10 cellular contexts compared by ENCODE assay signal in the genomic region with DNA sequence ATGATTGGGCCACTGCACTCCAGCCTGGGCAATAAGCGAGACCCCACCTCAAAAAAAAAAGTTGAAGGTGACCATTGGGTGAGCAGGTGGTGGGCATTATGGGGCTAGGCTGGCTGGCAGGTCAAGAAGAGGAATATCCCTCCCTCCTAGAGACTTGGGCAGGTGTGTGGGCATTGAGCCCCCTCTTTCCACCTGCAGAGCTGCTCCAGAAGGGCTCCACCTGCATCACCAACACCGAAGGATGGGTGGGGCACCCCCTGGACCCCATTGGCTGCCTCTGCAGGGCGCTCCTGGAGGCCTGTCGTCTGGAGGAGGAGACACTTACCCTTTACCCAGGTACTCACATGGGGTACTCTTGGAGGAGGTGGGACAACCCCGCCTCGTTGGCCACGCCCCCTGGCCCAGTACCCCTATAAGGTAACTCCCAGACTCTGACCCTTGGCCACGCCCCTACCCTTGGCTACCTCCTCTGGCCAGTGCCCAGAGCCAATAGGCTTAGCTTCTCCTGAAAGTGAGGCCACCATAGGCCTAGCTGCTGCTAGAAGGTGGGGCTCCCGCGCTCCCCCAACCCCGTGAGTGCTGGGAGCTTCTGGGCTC. TPM values are rescaled to one million over a fixed set of nuclear protein-coding genes. Genes with fewer than 3 reads are reported as not detected.
A peak's percentile ranks its signal among the peaks of the same experiment; 100 is the strongest.
DNase-seq lines count a peak whose midpoint lies in the region; ATAC-seq and TF ChIP-seq lines count a peak whose summit lies in the region.
"Had no signal": no experiment of that assay in that cellular context is flagged by ENCODE, and none has a peak within 500 bp of the region (broad histone marks: within the 10 kb centered on the region; RNA-seq: fewer than 3 reads in every experiment).

No MANE protein-coding gene starts in this region.

- no peak for TF ChIP-seq POLR2A in GM18505 (IDR thresholded peaks at IDR 0.05; ENCODE audit: borderline replicate concordance, extremely low read depth, insufficient read depth, insufficient read length)

- TF ChIP-seq CTCF in GM13977 (IDR thresholded peaks at IDR 0.05; ENCODE audit: extremely low read depth, insufficient read depth, missing control alignments), result no peak

- no peak overlapping the region for H3K27ac ChIP-seq in naive thymus-derived CD4-positive, alpha-beta T cell (ENCODE audit: low read depth, low read length)

- DNase-seq in GM13977 (ENCODE audit: low spot score), result peak; percentile 74
- peak; percentile 54 for DNase-seq in NCI-H1048 (lab: John Stamatoyannopoulos, UW)
- peak; percentile 59 for DNase-seq in cerebellar cortex (ENCODE audit: low spot score)
- no peak for DNase-seq in naive thymus-derived CD4-positive, alpha-beta T cell
- no peak for DNase-seq in EL
- no peak for DNase-seq in SKM-1 (lab: John Stamatoyannopoulos, UW; ENCODE audit: unreplicated experiment)
- no peak for DNase-seq in NCI-H226
- DNase-seq: NCI-H1694 treated with DMSO at 0.1 percent for 48 hours had no signal

- POLR2A ChIA-PET in naive thymus-derived CD4-positive, alpha-beta T cell (lab: Charles Lee), result no interaction called here

- ATAC-seq in naive thymus-derived CD4-positive, alpha-beta T cell, result peak; percentile 73
- ATAC-seq in GM18505 (IDR thresholded peaks at IDR 0.05; ENCODE audit: unreplicated experiment), result no peak

- H3K9me3 Mint-ChIP-seq in naive thymus-derived CD4-positive, alpha-beta T cell, result peaks cover 0 to 3% (median 0%) of the 10 kb centered on the region in 11 donors
- H3K9me3 Mint-ChIP-seq: activated naive CD4-positive, alpha-beta T cell treated with anti-CD3 and anti-CD28 coated beads, Interleukin-2, amount 50 U/mL, for 24 hours had no signal

- H3K36me3 Mint-ChIP-seq in naive thymus-derived CD4-positive, alpha-beta T cell, result peaks cover 5 to 19% (median 12%) of the 10 kb centered on the region in 5 donors

- peak overlapping the region in 1 of 10 donors; percentile 19 for H3K4me3 Mint-ChIP-seq in naive thymus-derived CD4-positive, alpha-beta T cell
- H3K4me3 Mint-ChIP-seq: activated naive CD4-positive, alpha-beta T cell treated with anti-CD3 and anti-CD28 coated beads, Interleukin-2, amount 50 U/mL, for 24 hours had no signal

- H3K27ac Mint-ChIP-seq in naive thymus-derived CD4-positive, alpha-beta T cell, result no peak overlapping the region

- H3K4me1 ChIP-seq in naive thymus-derived CD4-positive, alpha-beta T cell (ENCODE audit: control insufficient read depth in 2 of 2, insufficient read depth in 2 of 2, low read length in 2 of 2), result no peaks in the 10 kb centered on the region

- no peaks in the 10 kb centered on the region for H3K27me3 Mint-ChIP-seq in naive thymus-derived CD4-positive, alpha-beta T cell
- H3K27me3 Mint-ChIP-seq: activated naive CD4-positive, alpha-beta T cell treated with anti-CD3 and anti-CD28 coated beads, Interleukin-2, amount 50 U/mL, for 24 hours had no signal

- no peaks in the 10 kb centered on the region for H3K9me3 ChIP-seq in naive thymus-derived CD4-positive, alpha-beta T cell (ENCODE audit: control insufficient read depth in 2 of 3, low read length in 3 of 3)

- intact Hi-C loops in naive thymus-derived CD4-positive, alpha-beta T cell (cut with micrococcal nuclease), result no loop called here

- peaks cover 0 to 2% (median 0%) of the 10 kb centered on the region in 3 experiments for H3K36me3 ChIP-seq in naive thymus-derived CD4-positive, alpha-beta T cell (ENCODE audit: control insufficient read depth in 2 of 3, insufficient read depth in 3 of 3, low read length in 3 of 3)

- in situ Hi-C loops in GM13977 (cut with MboI; ENCODE audit: low pct_unique_long_range_greater_than_20kb, low sequenced_read_pairs, unreplicated experiment), result no loop called here

- CTCF ChIA-PET in naive thymus-derived CD4-positive, alpha-beta T cell (lab: Charles Lee), result no interaction called here

- H3K4me1 Mint-ChIP-seq in naive thymus-derived CD4-positive, alpha-beta T cell, result peaks cover 0 to 7% (median 0%) of the 10 kb centered on the region in 7 donors

- H3K27me3 ChIP-seq in naive thymus-derived CD4-positive, alpha-beta T cell (ENCODE audit: control insufficient read depth in 2 of 2, insufficient read depth in 2 of 2, low read length in 2 of 2), result no peaks in the 10 kb centered on the region

- H3K4me3 ChIP-seq in naive thymus-derived CD4-positive, alpha-beta T cell (ENCODE audit: low read length), result no peak overlapping the region

RNA-seq across cellular contexts. Expression of a gene that starts 21.9 kb away (rescaled TPM):
- total RNA-seq in naive thymus-derived CD4-positive, alpha-beta T cell, result 1 to 10 TPM; 4.8 to 7.8 (median 5.9) TPM
- 1 to 10 TPM in 1 of 2 donors, under 1 TPM in 1; 0.73 to 1.6 TPM for polyA plus RNA-seq in naive thymus-derived CD4-positive, alpha-beta T cell

RNA-seq across cellular contexts. Expression of a gene that starts 42.9 kb away (rescaled TPM):
- total RNA-seq in naive thymus-derived CD4-positive, alpha-beta T cell, result 100 to 1,000 TPM in 1 of 5 experiments, 10 to 100 TPM in 4; 57.2 to 108 (median 86.2) TPM
- 100 to 1,000 TPM; 203 to 289 TPM for polyA plus RNA-seq in naive thymus-derived CD4-positive, alpha-beta T cell

RNA-seq across cellular contexts. Expression of a gene that starts 52.8 kb away (rescaled TPM):
- 10 to 100 TPM; 29.1 to 56.2 (median 49.2) TPM for total RNA-seq in naive thymus-derived CD4-positive, alpha-beta T cell
- polyA plus RNA-seq in naive thymus-derived CD4-positive, alpha-beta T cell, result 10 to 100 TPM in 1 of 2 donors, 1 to 10 TPM in 1; 7.1 to 22.4 TPM

RNA-seq across cellular contexts. Expression of a gene that starts 59.8 kb away (rescaled TPM):
- 1 to 10 TPM in 2 of 5 experiments, not detected in 3; 1.3 to 3.4 TPM for total RNA-seq in naive thymus-derived CD4-positive, alpha-beta T cell
- polyA plus RNA-seq in naive thymus-derived CD4-positive, alpha-beta T cell, result not detected

Comparison
In these comparisons a context has a peak if more than half of its experiments do, and no peak if none do; other contexts are left out.
1. DNase-seq: peak in GM13977 (single experiment), NCI-H1048 (single experiment) and cerebellar cortex (single experiment); none in naive thymus-derived CD4-positive, alpha-beta T cell (0 of 9), EL (single experiment), SKM-1 (single experiment) and NCI-H226 (single experiment).